ENCODE assay signal across 20 cellular contexts in genomic region chr2:216416571-216417307, GRCh38. TPM values are rescaled to one million over a fixed set of nuclear protein-coding genes. Genes with fewer than 3 reads are reported as not detected.
"Had no signal": no experiment of that assay in that cellular context is flagged by ENCODE, and none has a peak within 500 bp of the region (broad histone marks: within the 10 kb centered on the region; RNA-seq: fewer than 3 reads in every experiment).

No MANE protein-coding gene starts in this region.

- FAIRE-seq: TTC549 had no signal

- H3K4me3 Mint-ChIP-seq: activated T-helper 17 cell treated with anti-CD3 and anti-CD28 coated beads, Interleukin-2, amount 50 U/mL, for 72 hours; dendritic cell treated with granulocyte-macrophage colony-stimulating factor and Interleukin-4, amounts not matched to agents 40 ng/mL and 50 ng/mL, for 4 days; T-helper 1 cell treated with Interleukin-12 subunit alpha and Interleukin-12 subunit beta and Interleukin-4 antibody, amounts not matched to agents 30 μg/mL and 1 μg/mL, for 36 hours had no signal

- DNase-seq: activated CD4-positive, CD25-positive, alpha-beta regulatory T cell treated with anti-CD3 and anti-CD28 coated beads, Interleukin-2, amount 50 U/mL, for 72 hours; activated naive CD4-positive, alpha-beta T cell treated with Interleukin-2 at 50 U/mL for 16 hours; aorta; effector memory CD8-positive, alpha-beta T cell; left cardiac atrium; midbrain; retina; uterus had no signal

- ATAC-seq: gastroesophageal sphincter, left cardiac atrium had no signal

- H3K4me3 ChIP-seq: breast epithelium, gastroesophageal sphincter, lung, tibial nerve, uterus had no signal

- H3K9ac ChIP-seq: parathyroid adenoma had no signal

- H3K27me3 ChIP-seq: breast epithelium, gastroesophageal sphincter, tibial nerve, uterus had no signal

- H3K36me3 ChIP-seq: breast epithelium, uterus had no signal

- H3K27ac ChIP-seq: breast epithelium, epithelial cell of prostate, gastroesophageal sphincter, parathyroid adenoma, tibial nerve, uterus had no signal

- H2AFZ ChIP-seq: parathyroid adenoma had no signal

- H3K9me3 Mint-ChIP-seq: activated T-helper 17 cell treated with anti-CD3 and anti-CD28 coated beads, Interleukin-2, amount 50 U/mL, for 72 hours; dendritic cell treated with granulocyte-macrophage colony-stimulating factor and Interleukin-4, amounts not matched to agents 40 ng/mL and 50 ng/mL, for 4 days; effector memory CD8-positive, alpha-beta T cell; stimulated activated effector memory CD8-positive, alpha-beta T cell treated with anti-CD3 and anti-CD28 coated beads, Interleukin-12 subunit alpha, Interleukin-12 subunit beta, amount 100 ng/mL, for 72 hours; T-helper 1 cell treated with Interleukin-12 subunit alpha and Interleukin-12 subunit beta and Interleukin-4 antibody, amounts not matched to agents 30 μg/mL and 1 μg/mL, for 36 hours had no signal

- H3K9me3 ChIP-seq: breast epithelium, gastroesophageal sphincter, tibial nerve, uterus had no signal

- H3K27ac Mint-ChIP-seq: activated T-helper 17 cell treated with anti-CD3 and anti-CD28 coated beads, Interleukin-2, amount 50 U/mL, for 72 hours; T-helper 1 cell treated with Interleukin-12 subunit alpha and Interleukin-12 subunit beta and Interleukin-4 antibody, amounts not matched to agents 30 μg/mL and 1 μg/mL, for 36 hours had no signal

- H3K79me2 ChIP-seq: parathyroid adenoma had no signal

- H3K27me3 Mint-ChIP-seq: activated T-helper 17 cell treated with anti-CD3 and anti-CD28 coated beads, Interleukin-2, amount 50 U/mL, for 72 hours; dendritic cell treated with granulocyte-macrophage colony-stimulating factor and Interleukin-4, amounts not matched to agents 40 ng/mL and 50 ng/mL, for 4 days; effector memory CD8-positive, alpha-beta T cell had no signal

- H3K4me1 ChIP-seq: breast epithelium, parathyroid adenoma, uterus had no signal

RNA-seq across cellular contexts. Expression of gene MARCHF4, which starts 44.5 kb away (rescaled TPM):
- total RNA-seq: activated CD8-positive, alpha-beta memory T cell treated with anti-CD3 and anti-CD28 coated beads for 36 hours; activated T-helper 17 cell treated with anti-CD3 and anti-CD28 coated beads, Interleukin-2, amount 50 U/mL, for 72 hours; breast epithelium; gastroesophageal sphincter; tibial nerve had no signal
- polyA plus RNA-seq: aorta had no signal
